Comparison of ENCODE assay signal across 12 cellular contexts in the genomic region with DNA sequence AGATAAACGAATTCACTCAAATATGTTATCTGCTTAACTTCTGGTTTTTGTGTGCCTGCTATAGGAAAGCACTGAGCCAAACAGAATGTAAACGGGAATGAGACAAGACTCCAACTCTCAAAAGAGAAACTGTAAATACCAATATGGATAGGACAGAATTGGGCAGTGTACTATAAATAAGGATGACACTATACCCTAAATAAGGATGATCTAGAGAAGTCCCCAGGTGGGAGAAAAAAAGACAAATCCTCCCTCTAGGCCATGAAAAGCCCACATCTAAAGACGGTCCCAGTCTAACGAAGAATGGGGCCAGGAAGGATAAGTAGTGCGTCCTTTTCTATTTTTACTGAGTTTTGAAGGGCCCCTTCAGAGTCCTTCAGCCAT. TPM values are rescaled to one million over a fixed set of nuclear protein-coding genes. Genes with fewer than 3 reads are reported as not detected.
DNase-seq lines count a peak whose midpoint lies in the region; ATAC-seq, FAIRE-seq and TF ChIP-seq lines count a peak whose summit lies in the region.
"Had no signal": no experiment of that assay in that cellular context is flagged by ENCODE, and none has a peak within 500 bp of the region (broad histone marks: within the 10 kb centered on the region; RNA-seq: fewer than 3 reads in every experiment).

No MANE protein-coding gene starts in this region.

- BruUV-seq in Caco-2 (replicated peaks; lab: Mats Ljungman, UMichigan), result no TSS peak

- no peak for DNase-seq in activated T-cell treated with anti-CD3 and anti-CD28 coated beads, Interleukin-2, amount 50 U/mL, for 4 hours
- DNase-seq in activated T-cell treated with anti-CD3 and anti-CD28 coated beads, Interleukin-2, amount 50 U/mL, for 1 hour, result no peak
- no peak for DNase-seq in stimulated activated CD4-positive, alpha-beta T cell treated with anti-CD3 and anti-CD28 coated beads, Interleukin-4, amount 100 ng/mL, for 4 hours
- DNase-seq in Caco-2 (no peak), GM12891 (ENCODE audit: insufficient read length, low spot score) (no peak)
- DNase-seq: effector CD8-positive, alpha-beta T cell had no signal

- no peak for TF ChIP-seq EP300 in gastroesophageal sphincter (IDR thresholded peaks at IDR 0.05)

- WGBS in gastroesophageal sphincter (ENCODE audit: low coverage in 1 of 2), 2 donors, result 78 to 100% methylated on average over 3 to 5 of the region's 5 CpGs

- ATAC-seq in activated T-cell treated with anti-CD3 and anti-CD28 coated beads, Interleukin-2, amount 50 U/mL, for 4 hours, result no peak
- no peak for ATAC-seq in gastroesophageal sphincter

- CTCF ChIA-PET in Caco-2 (lab: Charles Lee), result no interaction called here

- H3K4me3 ChIP-seq in SU-DHL-6 (ENCODE audit: insufficient read depth, low read length, poor library complexity, severe bottlenecking), result no peak overlapping the region
- no peak overlapping the region for H3K4me3 ChIP-seq in gastroesophageal sphincter
- no peak overlapping the region for H3K4me3 ChIP-seq in subcutaneous abdominal adipose tissue (ENCODE audit: low read depth in 1 of 5, low read length in 5 of 5)
- no peak overlapping the region for H3K4me3 ChIP-seq in Caco-2 (ENCODE audit: low read depth, low read length)
- H3K4me3 ChIP-seq: SJSA1 had no signal

- peak overlapping the region; percentile 99 for H3K4me3 Mint-ChIP-seq in activated T-cell treated with anti-CD3 and anti-CD28 coated beads, Interleukin-2, amount 50 U/mL, for 4 hours
- H3K4me3 Mint-ChIP-seq in Caco-2 (ENCODE audit: unreplicated experiment), result no peak overlapping the region
- H3K4me3 Mint-ChIP-seq: CD14-positive monocyte had no signal

- intact Hi-C loops in Caco-2 (cut with micrococcal nuclease; ENCODE audit: unreplicated experiment), result no loop called here

- no peak overlapping the region for H3K27ac Mint-ChIP-seq in Caco-2 (ENCODE audit: unreplicated experiment)

- no peak overlapping the region for H3K9ac ChIP-seq in SU-DHL-6 (ENCODE audit: low read length)
- no peak overlapping the region for H3K9ac ChIP-seq in subcutaneous abdominal adipose tissue (ENCODE audit: low read length in 5 of 5)

- H4K20me1 ChIP-seq in SU-DHL-6 (ENCODE audit: low read depth, low read length), result no peaks in the 10 kb centered on the region

- peaks cover 5% of the 10 kb centered on the region; the same call in 1 of the 2 replicates for H3K79me2 ChIP-seq in SU-DHL-6 (ENCODE audit: insufficient read depth, low read length)

- H3K4me1 ChIP-seq in gastroesophageal sphincter (peaks cover 0 to 25% (median 0%) of the 10 kb centered on the region in 3 donors), subcutaneous abdominal adipose tissue (ENCODE audit: control insufficient read depth in 5 of 5, insufficient read depth in 5 of 5, low read length in 5 of 5) (peaks cover 2 to 16% (median 9%) of the 10 kb centered on the region in 5 donors), Caco-2 (peaks cover 10% of the 10 kb centered on the region; the same call in 1 of the 2 replicates)

- FAIRE-seq in GM12891 (lab: Jason Lieb, UNC), result no peak
- FAIRE-seq: GM18507 had no signal

- no peaks in the 10 kb centered on the region for H3K9me3 ChIP-seq in SU-DHL-6 (ENCODE audit: insufficient read depth, low read length)
- no peaks in the 10 kb centered on the region for H3K9me3 ChIP-seq in gastroesophageal sphincter
- H3K9me3 ChIP-seq in subcutaneous abdominal adipose tissue (ENCODE audit: control insufficient read depth in 5 of 5, low read length in 5 of 5), result no peaks in the 10 kb centered on the region
- H3K9me3 ChIP-seq in Caco-2, result no peaks in the 10 kb centered on the region
- H3K9me3 ChIP-seq: SJSA1 had no signal

- H2AFZ ChIP-seq in SU-DHL-6 (ENCODE audit: low read depth, low read length, severe bottlenecking), result no peak overlapping the region

- H3K27me3 ChIP-seq in SU-DHL-6 (ENCODE audit: low read length), result no peaks in the 10 kb centered on the region
- no peaks in the 10 kb centered on the region for H3K27me3 ChIP-seq in gastroesophageal sphincter
- H3K27me3 ChIP-seq in subcutaneous abdominal adipose tissue (ENCODE audit: control insufficient read depth in 5 of 5, insufficient read depth in 4 of 5, low read length in 5 of 5), result no peaks in the 10 kb centered on the region
- no peaks in the 10 kb centered on the region for H3K27me3 ChIP-seq in Caco-2 (replicated peaks; ENCODE audit: control insufficient read depth, insufficient read depth, low read length)
- H3K27me3 ChIP-seq: SJSA1 had no signal

- H3K36me3 ChIP-seq in SU-DHL-6 (ENCODE audit: low read length) (no peaks in the 10 kb centered on the region), gastroesophageal sphincter (peaks cover 0 to 11% of the 10 kb centered on the region in 2 donors), subcutaneous abdominal adipose tissue (ENCODE audit: control insufficient read depth in 5 of 5, insufficient read depth in 5 of 5, low read length in 5 of 5) (no peaks in the 10 kb centered on the region), Caco-2 (ENCODE audit: control insufficient read depth, insufficient read depth, low read length) (no peaks in the 10 kb centered on the region)

- H3K9me3 Mint-ChIP-seq in activated T-cell treated with anti-CD3 and anti-CD28 coated beads, Interleukin-2, amount 50 U/mL, for 4 hours, result no peaks in the 10 kb centered on the region
- no peaks in the 10 kb centered on the region for H3K9me3 Mint-ChIP-seq in Caco-2 (ENCODE audit: unreplicated experiment)
- H3K9me3 Mint-ChIP-seq: CD14-positive monocyte had no signal

- peaks cover 21% of the 10 kb centered on the region for H3K4me1 Mint-ChIP-seq in activated T-cell treated with anti-CD3 and anti-CD28 coated beads, Interleukin-2, amount 50 U/mL, for 4 hours (ENCODE audit: low read depth)
- no peaks in the 10 kb centered on the region for H3K4me1 Mint-ChIP-seq in Caco-2 (ENCODE audit: low read depth, unreplicated experiment)

- TF ChIP-seq POLR2A in gastroesophageal sphincter (IDR thresholded peaks at IDR 0.05), result no peak
- TF ChIP-seq POLR2A in GM12891 (IDR thresholded peaks at IDR 0.05; ENCODE audit: low read depth, low read length), result no peak

- no peak for TF ChIP-seq CTCF in SU-DHL-6 (IDR thresholded peaks at IDR 0.05; ENCODE audit: insufficient read depth, low read length, poor library complexity, severe bottlenecking)
- no peak for TF ChIP-seq CTCF in gastroesophageal sphincter (IDR thresholded peaks at IDR 0.05)
- TF ChIP-seq CTCF in Caco-2 (IDR thresholded peaks at IDR 0.05; ENCODE audit: insufficient read depth in 1 of 2, low read depth in 1 of 2, low read length in 1 of 2, severe bottlenecking in 1 of 2, unreplicated experiment in 1 of 2), result no peak

- H3K27ac ChIP-seq in SU-DHL-6 (ENCODE audit: low read depth, low read length) (peak overlapping the region; percentile 28; the same call in 1 of the 2 replicates), gastroesophageal sphincter (peak overlapping the region in 3 of 4 donors; percentile 96 to 100 (median 99)), subcutaneous abdominal adipose tissue (ENCODE audit: low read depth, low read length) (peak overlapping the region; percentile 38)
- H3K27ac ChIP-seq: SJSA1 had no signal

- H3K4me2 ChIP-seq in SU-DHL-6 (ENCODE audit: low read depth, low read length, poor library complexity, severe bottlenecking), result peak overlapping the region; percentile 76

- H3K9me2 ChIP-seq in SU-DHL-6 (replicated peaks; ENCODE audit: insufficient read depth, low read length), result no peaks in the 10 kb centered on the region

- H3K36me3 Mint-ChIP-seq in activated T-cell treated with anti-CD3 and anti-CD28 coated beads, Interleukin-2, amount 50 U/mL, for 4 hours (ENCODE audit: insufficient read depth), result peaks cover 4% of the 10 kb centered on the region
- peaks cover 11% of the 10 kb centered on the region for H3K36me3 Mint-ChIP-seq in Caco-2 (ENCODE audit: insufficient read depth, unreplicated experiment)

- POLR2A ChIA-PET in Caco-2 (lab: Charles Lee), result no interaction called here

- H3F3A ChIP-seq in SU-DHL-6 (ENCODE audit: insufficient read depth), result peaks cover 51% of the 10 kb centered on the region

- no peaks in the 10 kb centered on the region for H3K27me3 Mint-ChIP-seq in activated T-cell treated with anti-CD3 and anti-CD28 coated beads, Interleukin-2, amount 50 U/mL, for 4 hours (ENCODE audit: low read depth)
- H3K27me3 Mint-ChIP-seq in Caco-2 (ENCODE audit: insufficient read depth, unreplicated experiment), result no peaks in the 10 kb centered on the region

TF ChIP-seq in GM12891, 5 proteins besides CTCF, POLR2A, EP300 and RAD21:
- TF ChIP-seq PAX5 (IDR thresholded peaks at IDR 0.05; ENCODE audit: insufficient read depth, low read length, severe bottlenecking) (no peak), POU2F2 (IDR thresholded peaks at IDR 0.05; ENCODE audit: low read depth, low read length) (no peak), TAF1 (IDR thresholded peaks at IDR 0.05; ENCODE audit: low read depth, low read length) (no peak), SPI1 (IDR thresholded peaks at IDR 0.05; ENCODE audit: low read depth, low read length) (no peak), POLR2AphosphoS5 (IDR thresholded peaks at IDR 0.05; ENCODE audit: low read depth, low read length) (no peak)

RNA-seq across cellular contexts. Expression of a gene that starts 1.5 kb away (rescaled TPM):
- total RNA-seq in activated T-cell treated with anti-CD3 and anti-CD28 coated beads, Interleukin-2, amount 50 U/mL, for 4 hours, result 10 to 100 TPM; 22.0 to 25.7 (median 22.2) TPM
- 10 to 100 TPM; 20.6 to 28.5 (median 21.6) TPM for total RNA-seq in gastroesophageal sphincter
- total RNA-seq in Caco-2 (2022), result 2.0 and 2.6 TPM in 2 replicates
- polyA plus RNA-seq in GM12891 (2012; ENCODE audit: low read depth, missing spikeins), result 3.6 TPM

RNA-seq across cellular contexts. Expression of a gene that starts 8.9 kb away (rescaled TPM):
- 1 to 10 TPM; 2.3 to 2.8 (median 2.6) TPM for total RNA-seq in activated T-cell treated with anti-CD3 and anti-CD28 coated beads, Interleukin-2, amount 50 U/mL, for 4 hours
- total RNA-seq in gastroesophageal sphincter (1 to 10 TPM in 2 of 4 donors, under 1 TPM in 2; 0.16 to 1.8 (median 1.1) TPM), Caco-2 (2022) (0.95 and 1.2 TPM in 2 replicates)
- 4.5 TPM for polyA plus RNA-seq in GM12891 (2012; ENCODE audit: low read depth, missing spikeins)

RNA-seq across cellular contexts. Expression of a gene that starts 9.7 kb away (rescaled TPM):
- total RNA-seq in activated T-cell treated with anti-CD3 and anti-CD28 coated beads, Interleukin-2, amount 50 U/mL, for 4 hours, result 100 to 1,000 TPM; 126 to 148 (median 142) TPM
- total RNA-seq in gastroesophageal sphincter (10 to 100 TPM; 51.2 to 56.0 (median 54.4) TPM), Caco-2 (2022) (58.7 and 59.4 TPM in 2 replicates)
- polyA plus RNA-seq in GM12891 (2012; ENCODE audit: low read depth, missing spikeins), result 51.2 TPM

RNA-seq across cellular contexts. Expression of a gene that starts 21.5 kb away (rescaled TPM):
- 1 to 10 TPM in 2 of 3 donors, under 1 TPM in 1; 0.99 to 1.3 (median 1.1) TPM for total RNA-seq in activated T-cell treated with anti-CD3 and anti-CD28 coated beads, Interleukin-2, amount 50 U/mL, for 4 hours
- total RNA-seq in gastroesophageal sphincter (1 to 10 TPM; 3.7 to 9.8 (median 7.0) TPM), Caco-2 (2022) (4.8 and 6.7 TPM in 2 replicates)
- 1.2 TPM for polyA plus RNA-seq in GM12891 (2012; ENCODE audit: low read depth, missing spikeins)

RNA-seq across cellular contexts. Expression of a gene that starts 32.7 kb away (rescaled TPM):
- under 1 TPM; 0.22 to 0.53 (median 0.28) TPM for total RNA-seq in activated T-cell treated with anti-CD3 and anti-CD28 coated beads, Interleukin-2, amount 50 U/mL, for 4 hours
- 1 to 10 TPM in 1 of 4 donors, under 1 TPM in 3; 0.13 to 6.1 (median 0.70) TPM for total RNA-seq in gastroesophageal sphincter
- 1.9 and 2.3 TPM in 2 replicates for total RNA-seq in Caco-2 (2022)
- polyA plus RNA-seq in GM12891 (2012; ENCODE audit: low read depth, missing spikeins), result 0.31 TPM
- polyA plus RNA-seq: CD14-positive monocyte had no signal

Comparison
In these comparisons a context has a peak if more than half of its experiments do, and no peak if none do; other contexts are left out.
1. H3K27ac ChIP-seq: peak in every context shown above with its lines; median percentile 99 in gastroesophageal sphincter; 38 in subcutaneous abdominal adipose tissue; 28 in SU-DHL-6.